In genomic region chr6:21898107-21898796, GRCh38 we compare ENCODE assay signal across 3 cellular contexts.
TF ChIP-seq lines count a peak whose summit lies in the region.

No MANE protein-coding gene starts in this region.

TF ChIP-seq in SK-N-SH treated with all-trans-retinoic acid at 6 μM for 48 hours, 23 proteins besides CTCF, POLR2A, EP300 and RAD21:
- TF ChIP-seq SNAI2 (CRISPR knock-in tag; IDR thresholded peaks at IDR 0.05) (no peak), ISL1 (CRISPR knock-in tag; IDR thresholded peaks at IDR 0.05) (0 out of 2 replicates have a peak, but pooled peaks have one; percentile 12)

TF ChIP-seq in SK-N-SH, 30 proteins besides CTCF, POLR2A, EP300 and RAD21:
- TF ChIP-seq YY1 (IDR thresholded peaks at IDR 0.05; ENCODE audit: low read depth), result no peak
- TF ChIP-seq IRF3 (IDR thresholded peaks at IDR 0.05; ENCODE audit: low read depth, low read length), result no peak
- no peak for TF ChIP-seq ZBTB33 (IDR thresholded peaks at IDR 0.05; ENCODE audit: borderline replicate concordance, low read depth)
- TF ChIP-seq SMC3 (IDR thresholded peaks at IDR 0.05; ENCODE audit: low read depth, low read length), result no peak
- no peak for TF ChIP-seq TCF12 (IDR thresholded peaks at IDR 0.05)
- no peak for TF ChIP-seq JUND (IDR thresholded peaks at IDR 0.05)
- TF ChIP-seq MAX (IDR thresholded peaks at IDR 0.05; ENCODE audit: low read depth), result no peak
- TF ChIP-seq MXI1 (IDR thresholded peaks at IDR 0.05; ENCODE audit: low read depth, low read length), result no peak
- no peak for TF ChIP-seq RCOR1 (IDR thresholded peaks at IDR 0.05; ENCODE audit: low read length)
- no peak for TF ChIP-seq MEF2A (IDR thresholded peaks at IDR 0.05; ENCODE audit: borderline replicate concordance, low read depth)
- TF ChIP-seq USF2 (IDR thresholded peaks at IDR 0.05; ENCODE audit: borderline replicate concordance, low read depth, low read length), result no peak
- TF ChIP-seq GATA2 (CRISPR knock-in tag; IDR thresholded peaks at IDR 0.05), result no peak
- no peak for TF ChIP-seq PBX3 (IDR thresholded peaks at IDR 0.05)

TF ChIP-seq in K562, 482 proteins besides CTCF, POLR2A, EP300 and RAD21:
- TF ChIP-seq CEBPG (CRISPR knock-in tag; IDR thresholded peaks at IDR 0.05) (no peak), CEBPG (tag; conservative IDR thresholded peaks at IDR 0.05 in 1 of 2, IDR thresholded peaks at IDR 0.05 in 1 of 2) (peak; percentile 26 to 81; a peak in 2 of 4 replicates), POLR2AphosphoS5 (IDR thresholded peaks at IDR 0.05; ENCODE audit: control insufficient read depth, insufficient read depth, low read depth, low read length) (no peak), CEBPB (tag; IDR thresholded peaks at IDR 0.05) (peak; percentile 70)
